ENCODE assay signal across 18 cellular contexts in genomic region chr1:38207275-38207674, GRCh38.
DNase-seq lines count a peak whose midpoint lies in the region; ATAC-seq and TF ChIP-seq lines count a peak whose summit lies in the region.
"Had no signal": no experiment of that assay in that cellular context is flagged by ENCODE, and none has a peak within 500 bp of the region (broad histone marks: within the 10 kb centered on the region; RNA-seq: fewer than 3 reads in every experiment).

No MANE protein-coding gene starts in this region.

- H4K5ac ChIP-seq in H9 (ENCODE audit: insufficient read length, low read depth, low read length): no peak overlapping the region

- no peaks in the 10 kb centered on the region for H3K23me2 ChIP-seq in H9 (ENCODE audit: insufficient read length, low read depth, low read length, poor library complexity, severe bottlenecking)

- ATAC-seq in lower lobe of right lung (peak; percentile 17 to 20), GM18873 (IDR thresholded peaks at IDR 0.05; ENCODE audit: low FRiP score, unreplicated experiment) (no peak)

- no peaks in the 10 kb centered on the region for H3K27me3 ChIP-seq in H9 (ENCODE audit: insufficient read depth, low read length)
- H3K27me3 ChIP-seq in WERI-Rb-1 (ENCODE audit: insufficient read depth, low read depth, severe bottlenecking): no peaks in the 10 kb centered on the region
- H3K27me3 ChIP-seq in lower lobe of right lung (ENCODE audit: low read depth): no peaks in the 10 kb centered on the region
- H3K27me3 ChIP-seq in brain microvascular endothelial cell (replicated peaks): no peaks in the 10 kb centered on the region
- H3K27me3 ChIP-seq: BLaER1, Peyer's patch, SJCRH30 had no signal

- H3K18ac ChIP-seq in H9 (ENCODE audit: insufficient read length, low read depth, low read length): no peak overlapping the region

- no peak overlapping the region for H3K23ac ChIP-seq in H9 (ENCODE audit: insufficient read length, low read depth, low read length)

- no peak overlapping the region for H3T11ph ChIP-seq in H9 (ENCODE audit: low read length)

- H3K36me3 ChIP-seq in WERI-Rb-1: no peaks in the 10 kb centered on the region
- no peaks in the 10 kb centered on the region for H3K36me3 ChIP-seq in lower lobe of right lung
- no peaks in the 10 kb centered on the region for H3K36me3 ChIP-seq in brain microvascular endothelial cell (replicated peaks)
- H3K36me3 ChIP-seq: BLaER1, Peyer's patch, SJCRH30 had no signal

- H3K4me1 ChIP-seq in H9 (ENCODE audit: insufficient read depth, low read length): 0 out of 2 replicates have a peak, but pooled peaks cover 2% of the 10 kb centered on the region
- H3K4me1 ChIP-seq in lower lobe of right lung: no peaks in the 10 kb centered on the region
- H3K4me1 ChIP-seq: Caco-2, Peyer's patch, SJCRH30 had no signal

- peaks cover 4 to 6% of the 10 kb centered on the region in 2 experiments for H3K4me1 Mint-ChIP-seq in H9

- no peak overlapping the region for H4K91ac ChIP-seq in H9 (ENCODE audit: insufficient read length, low read depth, low read length)

- H3K27ac ChIP-seq in H9 (ENCODE audit: insufficient read length, low read depth, low read length) (no peak overlapping the region), WERI-Rb-1 (no peak overlapping the region), lower lobe of right lung (no peak overlapping the region), brain microvascular endothelial cell (no peak overlapping the region)
- H3K27ac ChIP-seq: BLaER1, Peyer's patch, SJCRH30 had no signal

- no peak overlapping the region for H3K4me2 ChIP-seq in H9 (ENCODE audit: insufficient read depth, insufficient read length, low read length)
- H3K4me2 ChIP-seq: BLaER1 had no signal

- no peak overlapping the region for H3K56ac ChIP-seq in H9 (ENCODE audit: insufficient read length, low read depth, low read length)

- H3K14ac ChIP-seq in H9 (ENCODE audit: insufficient read depth, low read length): peak overlapping the region; percentile 18; the same call in 1 of the 2 replicates

- no peak overlapping the region for H3K4me3 Mint-ChIP-seq in H9
- H3K4me3 Mint-ChIP-seq: CD4-positive, alpha-beta T cell; HFFc6; T-helper 1 cell treated with Interleukin-12 subunit alpha and Interleukin-12 subunit beta and Interleukin-4 antibody, amounts not matched to agents 30 μg/mL and 1 μg/mL, for 36 hours had no signal

- H3K36me3 Mint-ChIP-seq in H9 (ENCODE audit: insufficient read depth in 1 of 3, low read depth in 3 of 3): no peaks in the 10 kb centered on the region; a peak in 1 of 7 replicates

- no peak overlapping the region for H3K9ac ChIP-seq in H9 (ENCODE audit: extremely low read depth, insufficient read length, low read length)
- H3K9ac ChIP-seq: BLaER1 had no signal

- H2AK5ac ChIP-seq in H9 (ENCODE audit: insufficient read length, low read length): no peak overlapping the region

- DNase-seq in DMS 273 treated with DMSO at 0.1 percent for 48 hours (lab: John Stamatoyannopoulos, UW) (peak; percentile 98), H9 (no peak), WERI-Rb-1 (peak; percentile 41), lower lobe of right lung (no peak), NCI-H446 treated with DMSO at 0.1 percent for 48 hours (lab: John Stamatoyannopoulos, UW) (no peak), brain microvascular endothelial cell (no peak)
- DNase-seq: Caco-2; CD4-positive, alpha-beta T cell; DMS153; HFFc6; NCI-H1105; NCI-H2081 treated with DMSO at 0.1 percent for 48 hours; NK-92 treated with Interleukin-12 subunit alpha and Interleukin-12 subunit beta, amount 100 ng/mL, for 24 hours; Peyer's patch; SJCRH30 had no signal

- H2AFZ ChIP-seq in H9 (ENCODE audit: low read length): no peak overlapping the region

- H3K4ac ChIP-seq in H9 (ENCODE audit: low read depth, low read length): no peak overlapping the region

- no peak overlapping the region for H2BK5ac ChIP-seq in H9 (ENCODE audit: insufficient read length, low read length)

- H3K9me3 ChIP-seq in H9 (ENCODE audit: control insufficient read depth, low read depth, low read length) (no peaks in the 10 kb centered on the region), WERI-Rb-1 (ENCODE audit: severe bottlenecking) (no peaks in the 10 kb centered on the region), lower lobe of right lung (no peaks in the 10 kb centered on the region)
- H3K9me3 ChIP-seq: BLaER1, Caco-2, Peyer's patch, SJCRH30 had no signal

- H4K20me1 ChIP-seq in H9 (ENCODE audit: control insufficient read depth, insufficient read depth, insufficient read length): no peaks in the 10 kb centered on the region
- H4K20me1 ChIP-seq: BLaER1 had no signal

- no peaks in the 10 kb centered on the region for H3K79me2 ChIP-seq in H9 (ENCODE audit: insufficient read depth, low read length)

- intact Hi-C loops in lower lobe of right lung (cut with DNase I): no loop called here

- H3K4me3 ChIP-seq in WERI-Rb-1 (ENCODE audit: low read depth, low read length): no peak overlapping the region
- H3K4me3 ChIP-seq in lower lobe of right lung: no peak overlapping the region
- no peak overlapping the region for H3K4me3 ChIP-seq in brain microvascular endothelial cell (ENCODE audit: low read depth, low read length)
- H3K4me3 ChIP-seq: BLaER1, Peyer's patch, SJCRH30 had no signal

- no peak overlapping the region for H3K27ac Mint-ChIP-seq in H9
- H3K27ac Mint-ChIP-seq: CD4-positive, alpha-beta T cell; HFFc6; T-helper 1 cell treated with Interleukin-12 subunit alpha and Interleukin-12 subunit beta and Interleukin-4 antibody, amounts not matched to agents 30 μg/mL and 1 μg/mL, for 36 hours had no signal

- H2BK20ac ChIP-seq in H9 (ENCODE audit: low read depth, low read length, poor library complexity, severe bottlenecking): no peak overlapping the region

- no peak overlapping the region for H4K8ac ChIP-seq in H9 (replicated peaks; ENCODE audit: insufficient read length, low read depth, low read length)

- no peaks in the 10 kb centered on the region for H3K9me3 Mint-ChIP-seq in H9
- H3K9me3 Mint-ChIP-seq: CD4-positive, alpha-beta T cell; HFFc6; T-helper 1 cell treated with Interleukin-12 subunit alpha and Interleukin-12 subunit beta and Interleukin-4 antibody, amounts not matched to agents 30 μg/mL and 1 μg/mL, for 36 hours had no signal

- no peak for TF ChIP-seq CTCF in H9 (conservative IDR thresholded peaks at IDR 0.05)
- TF ChIP-seq CTCF in WERI-Rb-1 (IDR thresholded peaks at IDR 0.05; ENCODE audit: low read depth, low read length): no peak
- no peak for TF ChIP-seq CTCF in lower lobe of right lung (IDR thresholded peaks at IDR 0.05)
- no peak for TF ChIP-seq CTCF in brain microvascular endothelial cell (IDR thresholded peaks at IDR 0.05; ENCODE audit: low read depth, low read length, missing control alignments)

- WGBS in H9 (ENCODE audit: extremely low coverage, insufficient read length, low lambda C conversion rate): no CpG with 5 or more reads among the region's 15 CpGs

- H3K27me3 Mint-ChIP-seq in H9 (ENCODE audit: low read depth): peaks cover 2% of the 10 kb centered on the region

- no peak overlapping the region for H2BK12ac ChIP-seq in H9 (ENCODE audit: insufficient read length, low read depth, low read length)

- H2BK120ac ChIP-seq in H9 (ENCODE audit: low read depth, low read length, poor library complexity, severe bottlenecking): no peak overlapping the region

- H2BK15ac ChIP-seq in H9 (ENCODE audit: low read depth, low read length): no peak overlapping the region

- in situ Hi-C loops in brain microvascular endothelial cell (cut with HindIII; ENCODE audit: low pct_ligation_motif_present, low sequenced_read_pairs): no loop called here

- H3K79me1 ChIP-seq in H9 (ENCODE audit: insufficient read depth, low read depth, low read length, poor library complexity, severe bottlenecking): no peaks in the 10 kb centered on the region

Comparison
In these comparisons a context has a peak if more than half of its experiments do, and no peak if none do; other contexts are left out.
1. DNase-seq: peak in DMS 273 treated with DMSO at 0.1 percent for 48 hours (single experiment) and WERI-Rb-1 (single experiment); none in H9 (single experiment), lower lobe of right lung (single experiment), NCI-H446 treated with DMSO at 0.1 percent for 48 hours (single experiment) and brain microvascular endothelial cell (single experiment).